Comparison of ENCODE assay signal across 11 cellular contexts in genomic region chr15:87752250-87752951, GRCh38.
DNase-seq lines count a peak whose midpoint lies in the region; ATAC-seq, FAIRE-seq and TF ChIP-seq lines count a peak whose summit lies in the region.
"Had no signal": no experiment of that assay in that cellular context is flagged by ENCODE, and none has a peak within 500 bp of the region (broad histone marks: within the 10 kb centered on the region; RNA-seq: fewer than 3 reads in every experiment).

No MANE protein-coding gene starts in this region.

- CTCF ChIA-PET in A549 (lab: Yijun Ruan, JAX): no interaction called here

- H3K9me3 Mint-ChIP-seq in endodermal cell: no peaks in the 10 kb centered on the region

- H3K9me3 ChIP-seq in A549 (no peaks in the 10 kb centered on the region), right cardiac atrium (ENCODE audit: control insufficient read depth, low read length) (no peaks in the 10 kb centered on the region), endodermal cell (ENCODE audit: control insufficient read depth, low read length) (no peaks in the 10 kb centered on the region)

- H3K4me2 ChIP-seq in A549: peak overlapping the region; percentile 77

- FAIRE-seq in A549 (lab: Jason Lieb, UNC): no peak

- peaks cover 8% of the 10 kb centered on the region for H3K27me3 Mint-ChIP-seq in endodermal cell (ENCODE audit: insufficient read depth)

- intact Hi-C loops in right cardiac atrium (cut with DNase I): no loop called here

- DNase-seq in A549 (ENCODE audit: low read depth in 1 of 2, low spot score in 1 of 2): peak; percentile 60 to 66
- DNase-seq in H4 (ENCODE audit: low spot score): peak; percentile 52
- DNase-seq in right cardiac atrium: no peak
- DNase-seq in RKO (ENCODE audit: low spot score): no peak
- no peak for DNase-seq in endodermal cell
- DNase-seq in NOMO-1 treated with dmso at 0.1 percent for 144 hours (lab: John Stamatoyannopoulos, UW; ENCODE audit: unreplicated experiment): no peak
- DNase-seq: activated CD4-positive, alpha-beta T cell treated with anti-CD3 and anti-CD28 coated beads, Interleukin-2, amount 50 U/mL, for 48 hours; DMS153; NCI-H82 had no signal

- no peak overlapping the region for H3K9ac ChIP-seq in endodermal cell (ENCODE audit: extremely low read depth, low read length, poor library complexity, severe bottlenecking)

- ATAC-seq in A549 (peak; percentile 87 to 89), SK-N-SH treated with all-trans-retinoic acid at 6 μM for 48 hours (peak; percentile 94), right cardiac atrium (peak; percentile 48 to 63), HG03039 (IDR thresholded peaks at IDR 0.05; ENCODE audit: unreplicated experiment) (no peak)

- 0 out of 3 replicates have a peak overlapping the region, but pooled peaks have one; percentile 5 for H3K4me3 ChIP-seq in A549
- H3K4me3 ChIP-seq in right cardiac atrium (ENCODE audit: low read length): no peak overlapping the region
- H3K4me3 ChIP-seq in endodermal cell (ENCODE audit: low read length): no peak overlapping the region

- TF ChIP-seq RAD21 in A549 (conservative IDR thresholded peaks at IDR 0.05 in 1 of 2, IDR thresholded peaks at IDR 0.05 in 1 of 2): no peak; a peak in 2 of 5 replicates

- H3K36me3 ChIP-seq in endodermal cell (ENCODE audit: control insufficient read depth, insufficient read depth, low read length): no peaks in the 10 kb centered on the region

- POLR2A ChIA-PET in A549 (lab: Yijun Ruan, JAX): no interaction called here

- 3% methylated on average over 5 of the region's 5 CpGs for WGBS in A549 (ENCODE audit: missing lambda C conversion rate)
- WGBS in right cardiac atrium: 30% methylated on average over 5 of the region's 5 CpGs
- WGBS in endodermal cell (ENCODE audit: insufficient coverage in 1 of 2, insufficient read length in 1 of 2), 2 experiments: 60 to 88% methylated on average over 1 to 5 of the region's 5 CpGs

- H3K4me3 Mint-ChIP-seq in endodermal cell: no peak overlapping the region

- peak; percentile 40 to 83; a peak in 3 of 5 replicates for TF ChIP-seq EP300 in A549 (IDR thresholded peaks at IDR 0.05)

- no peaks in the 10 kb centered on the region for H3K36me3 Mint-ChIP-seq in endodermal cell (ENCODE audit: low read depth)

- no peak for TF ChIP-seq POLR2A in A549 (IDR thresholded peaks at IDR 0.05; ENCODE audit: low read length)

- H3K27ac ChIP-seq in A549 (peak overlapping the region; percentile 51 to 77), right cardiac atrium (ENCODE audit: low read length) (no peak overlapping the region), endodermal cell (ENCODE audit: low read depth, low read length) (no peak overlapping the region)

- no peak overlapping the region for H3K27ac Mint-ChIP-seq in endodermal cell

- H3K4me1 ChIP-seq in A549: peaks cover 40% of the 10 kb centered on the region
- no peaks in the 10 kb centered on the region for H3K4me1 ChIP-seq in right cardiac atrium (ENCODE audit: control insufficient read depth, insufficient read depth, low read length)
- H3K4me1 ChIP-seq in endodermal cell (ENCODE audit: control insufficient read depth, insufficient read depth, low read length): no peaks in the 10 kb centered on the region

- TF ChIP-seq CTCF in A549 (IDR thresholded peaks at IDR 0.05) (no peak), endodermal cell (conservative IDR thresholded peaks at IDR 0.05) (no peak)

- peaks cover 5% of the 10 kb centered on the region for H3K4me1 Mint-ChIP-seq in endodermal cell

- H3K27me3 ChIP-seq in right cardiac atrium (ENCODE audit: control insufficient read depth, insufficient read depth) (no peaks in the 10 kb centered on the region), endodermal cell (ENCODE audit: control insufficient read depth, insufficient read depth, low read length, poor library complexity, severe bottlenecking) (no peaks in the 10 kb centered on the region)

TF ChIP-seq in A549, 52 proteins besides CTCF, POLR2A, EP300 and RAD21:
- no peak for TF ChIP-seq HES2 (IDR thresholded peaks at IDR 0.05)
- TF ChIP-seq HOXA7 (CRISPR knock-in tag; IDR thresholded peaks at IDR 0.05): no peak
- peak in 1 of 2 experiments; percentile 79; a peak in 2 of 4 replicates for TF ChIP-seq CEBPB (IDR thresholded peaks at IDR 0.05)
- no peak for TF ChIP-seq BHLHE40 (IDR thresholded peaks at IDR 0.05; ENCODE audit: low read depth, low read length)
- TF ChIP-seq RNF2 (IDR thresholded peaks at IDR 0.05; ENCODE audit: borderline replicate concordance, low read depth): no peak
- no peak for TF ChIP-seq NFE2L2 (conservative IDR thresholded peaks at IDR 0.05; ENCODE audit: low read length)
- TF ChIP-seq RCOR1 (IDR thresholded peaks at IDR 0.05; ENCODE audit: low read depth, low read length): no peak
- TF ChIP-seq GATA3 (IDR thresholded peaks at IDR 0.05; ENCODE audit: borderline replicate concordance): peak; percentile 77; the same call in 1 of the 2 replicates
- TF ChIP-seq JUN (IDR thresholded peaks at IDR 0.05): peak in 1 of 2 experiments; percentile 68; a peak in 2 of 5 replicates
- no peak for TF ChIP-seq FOSL2 (IDR thresholded peaks at IDR 0.05)
- peak; percentile 37; the same call in 1 of the 2 replicates for TF ChIP-seq FOSL2 (CRISPR knock-in tag; IDR thresholded peaks at IDR 0.05)
- peak; percentile 50 for TF ChIP-seq JUNB (IDR thresholded peaks at IDR 0.05)

TF ChIP-seq in SK-N-SH treated with all-trans-retinoic acid at 6 μM for 48 hours, 23 proteins besides CTCF, POLR2A, EP300 and RAD21 (continues in another document):
- no peak for TF ChIP-seq SNAI2 (CRISPR knock-in tag; IDR thresholded peaks at IDR 0.05)
- no peak for TF ChIP-seq POU6F1 (CRISPR knock-in tag; IDR thresholded peaks at IDR 0.05; ENCODE audit: borderline replicate concordance, low read depth)
- TF ChIP-seq ZC3H10 (CRISPR knock-in tag; IDR thresholded peaks at IDR 0.05): peak; percentile 30; the same call in 1 of the 2 replicates
- TF ChIP-seq CSDC2 (CRISPR knock-in tag; IDR thresholded peaks at IDR 0.05): no peak
- TF ChIP-seq GLIS3 (CRISPR knock-in tag; IDR thresholded peaks at IDR 0.05): peak; percentile 36; the same call in 1 of the 2 replicates
- TF ChIP-seq TCF4 (CRISPR knock-in tag; IDR thresholded peaks at IDR 0.05; ENCODE audit: borderline replicate concordance): 0 out of 2 replicates have a peak, but pooled peaks have one; percentile 16
- TF ChIP-seq ZNF70 (CRISPR knock-in tag; IDR thresholded peaks at IDR 0.05): no peak
- TF ChIP-seq, protein P1, sequence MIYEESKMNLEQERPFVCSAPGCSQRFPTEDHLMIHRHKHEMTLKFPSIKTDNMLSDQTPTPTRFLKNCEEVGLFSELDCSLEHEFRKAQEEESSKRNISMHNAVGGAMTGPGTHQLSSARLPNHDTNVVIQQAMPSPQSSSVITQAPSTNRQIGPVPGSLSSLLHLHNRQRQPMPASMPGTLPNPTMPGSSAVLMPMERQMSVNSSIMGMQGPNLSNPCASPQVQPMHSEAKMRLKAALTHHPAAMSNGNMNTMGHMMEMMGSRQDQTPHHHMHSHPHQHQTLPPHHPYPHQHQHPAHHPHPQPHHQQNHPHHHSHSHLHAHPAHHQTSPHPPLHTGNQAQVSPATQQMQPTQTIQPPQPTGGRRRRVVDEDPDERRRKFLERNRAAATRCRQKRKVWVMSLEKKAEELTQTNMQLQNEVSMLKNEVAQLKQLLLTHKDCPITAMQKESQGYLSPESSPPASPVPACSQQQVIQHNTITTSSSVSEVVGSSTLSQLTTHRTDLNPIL (CRISPR knock-in tag; IDR thresholded peaks at IDR 0.05; ENCODE audit: low read depth): peak; percentile 96
- peak; percentile 90 for TF ChIP-seq ISL1 (CRISPR knock-in tag; IDR thresholded peaks at IDR 0.05)
- TF ChIP-seq TOX (CRISPR knock-in tag; IDR thresholded peaks at IDR 0.05; ENCODE audit: borderline replicate concordance): no peak
- no peak for TF ChIP-seq PPARA (CRISPR knock-in tag; IDR thresholded peaks at IDR 0.05; ENCODE audit: borderline replicate concordance)
- TF ChIP-seq ARNTL (CRISPR knock-in tag; IDR thresholded peaks at IDR 0.05; ENCODE audit: borderline replicate concordance, low read depth): no peak
- no peak for TF ChIP-seq RARB (CRISPR knock-in tag; IDR thresholded peaks at IDR 0.05)
- no peak for TF ChIP-seq BACH2 (CRISPR knock-in tag; IDR thresholded peaks at IDR 0.05; ENCODE audit: borderline replicate concordance)
- no peak for TF ChIP-seq ZFP30 (CRISPR knock-in tag; IDR thresholded peaks at IDR 0.05)
- TF ChIP-seq, protein P2, sequence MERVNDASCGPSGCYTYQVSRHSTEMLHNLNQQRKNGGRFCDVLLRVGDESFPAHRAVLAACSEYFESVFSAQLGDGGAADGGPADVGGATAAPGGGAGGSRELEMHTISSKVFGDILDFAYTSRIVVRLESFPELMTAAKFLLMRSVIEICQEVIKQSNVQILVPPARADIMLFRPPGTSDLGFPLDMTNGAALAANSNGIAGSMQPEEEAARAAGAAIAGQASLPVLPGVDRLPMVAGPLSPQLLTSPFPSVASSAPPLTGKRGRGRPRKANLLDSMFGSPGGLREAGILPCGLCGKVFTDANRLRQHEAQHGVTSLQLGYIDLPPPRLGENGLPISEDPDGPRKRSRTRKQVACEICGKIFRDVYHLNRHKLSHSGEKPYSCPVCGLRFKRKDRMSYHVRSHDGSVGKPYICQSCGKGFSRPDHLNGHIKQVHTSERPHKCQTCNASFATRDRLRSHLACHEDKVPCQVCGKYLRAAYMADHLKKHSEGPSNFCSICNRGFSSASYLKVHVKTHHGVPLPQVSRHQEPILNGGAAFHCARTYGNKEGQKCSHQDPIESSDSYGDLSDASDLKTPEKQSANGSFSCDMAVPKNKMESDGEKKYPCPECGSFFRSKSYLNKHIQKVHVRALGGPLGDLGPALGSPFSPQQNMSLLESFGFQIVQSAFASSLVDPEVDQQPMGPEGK (CRISPR knock-in tag; IDR thresholded peaks at IDR 0.05; ENCODE audit: borderline replicate concordance): peak; percentile 85
- TF ChIP-seq ZNF565 (CRISPR knock-in tag; conservative IDR thresholded peaks at IDR 0.05; ENCODE audit: low read depth): no peak

Comparison
In these comparisons a context has a peak if more than half of its experiments do, and no peak if none do; other contexts are left out.
1. DNase-seq: peak in A549 (2 of 2) and H4 (single experiment); none in right cardiac atrium (0 of 3), RKO (single experiment), endodermal cell (single experiment) and NOMO-1 treated with dmso at 0.1 percent for 144 hours (single experiment).
2. H3K27ac ChIP-seq: peak in A549 (2 of 2); none in right cardiac atrium (single experiment) and endodermal cell (single experiment).